ENCODE assay signal across 1 cellular context in genomic region chr21:42349420-42350075, GRCh38.
TF ChIP-seq lines count a peak whose summit lies in the region.

No MANE protein-coding gene starts in this region.

TF ChIP-seq in H1, 55 proteins besides CTCF, POLR2A, EP300 and RAD21:
- TF ChIP-seq RXRA (IDR thresholded peaks at IDR 0.05; ENCODE audit: insufficient read depth, low read depth, low read length) (no peak), BRCA1 (IDR thresholded peaks at IDR 0.05; ENCODE audit: low read depth, low read length) (0 out of 2 replicates have a peak, but pooled peaks have one; percentile 40), CTBP2 (IDR thresholded peaks at IDR 0.05; ENCODE audit: borderline replicate concordance, insufficient read depth, insufficient read length, low read length) (no peak), RNF2 (IDR thresholded peaks at IDR 0.05; ENCODE audit: borderline replicate concordance, low read depth, low read length, missing control alignments, poor library complexity, severe bottlenecking) (no peak)
- TF ChIP-seq, protein P1, sequence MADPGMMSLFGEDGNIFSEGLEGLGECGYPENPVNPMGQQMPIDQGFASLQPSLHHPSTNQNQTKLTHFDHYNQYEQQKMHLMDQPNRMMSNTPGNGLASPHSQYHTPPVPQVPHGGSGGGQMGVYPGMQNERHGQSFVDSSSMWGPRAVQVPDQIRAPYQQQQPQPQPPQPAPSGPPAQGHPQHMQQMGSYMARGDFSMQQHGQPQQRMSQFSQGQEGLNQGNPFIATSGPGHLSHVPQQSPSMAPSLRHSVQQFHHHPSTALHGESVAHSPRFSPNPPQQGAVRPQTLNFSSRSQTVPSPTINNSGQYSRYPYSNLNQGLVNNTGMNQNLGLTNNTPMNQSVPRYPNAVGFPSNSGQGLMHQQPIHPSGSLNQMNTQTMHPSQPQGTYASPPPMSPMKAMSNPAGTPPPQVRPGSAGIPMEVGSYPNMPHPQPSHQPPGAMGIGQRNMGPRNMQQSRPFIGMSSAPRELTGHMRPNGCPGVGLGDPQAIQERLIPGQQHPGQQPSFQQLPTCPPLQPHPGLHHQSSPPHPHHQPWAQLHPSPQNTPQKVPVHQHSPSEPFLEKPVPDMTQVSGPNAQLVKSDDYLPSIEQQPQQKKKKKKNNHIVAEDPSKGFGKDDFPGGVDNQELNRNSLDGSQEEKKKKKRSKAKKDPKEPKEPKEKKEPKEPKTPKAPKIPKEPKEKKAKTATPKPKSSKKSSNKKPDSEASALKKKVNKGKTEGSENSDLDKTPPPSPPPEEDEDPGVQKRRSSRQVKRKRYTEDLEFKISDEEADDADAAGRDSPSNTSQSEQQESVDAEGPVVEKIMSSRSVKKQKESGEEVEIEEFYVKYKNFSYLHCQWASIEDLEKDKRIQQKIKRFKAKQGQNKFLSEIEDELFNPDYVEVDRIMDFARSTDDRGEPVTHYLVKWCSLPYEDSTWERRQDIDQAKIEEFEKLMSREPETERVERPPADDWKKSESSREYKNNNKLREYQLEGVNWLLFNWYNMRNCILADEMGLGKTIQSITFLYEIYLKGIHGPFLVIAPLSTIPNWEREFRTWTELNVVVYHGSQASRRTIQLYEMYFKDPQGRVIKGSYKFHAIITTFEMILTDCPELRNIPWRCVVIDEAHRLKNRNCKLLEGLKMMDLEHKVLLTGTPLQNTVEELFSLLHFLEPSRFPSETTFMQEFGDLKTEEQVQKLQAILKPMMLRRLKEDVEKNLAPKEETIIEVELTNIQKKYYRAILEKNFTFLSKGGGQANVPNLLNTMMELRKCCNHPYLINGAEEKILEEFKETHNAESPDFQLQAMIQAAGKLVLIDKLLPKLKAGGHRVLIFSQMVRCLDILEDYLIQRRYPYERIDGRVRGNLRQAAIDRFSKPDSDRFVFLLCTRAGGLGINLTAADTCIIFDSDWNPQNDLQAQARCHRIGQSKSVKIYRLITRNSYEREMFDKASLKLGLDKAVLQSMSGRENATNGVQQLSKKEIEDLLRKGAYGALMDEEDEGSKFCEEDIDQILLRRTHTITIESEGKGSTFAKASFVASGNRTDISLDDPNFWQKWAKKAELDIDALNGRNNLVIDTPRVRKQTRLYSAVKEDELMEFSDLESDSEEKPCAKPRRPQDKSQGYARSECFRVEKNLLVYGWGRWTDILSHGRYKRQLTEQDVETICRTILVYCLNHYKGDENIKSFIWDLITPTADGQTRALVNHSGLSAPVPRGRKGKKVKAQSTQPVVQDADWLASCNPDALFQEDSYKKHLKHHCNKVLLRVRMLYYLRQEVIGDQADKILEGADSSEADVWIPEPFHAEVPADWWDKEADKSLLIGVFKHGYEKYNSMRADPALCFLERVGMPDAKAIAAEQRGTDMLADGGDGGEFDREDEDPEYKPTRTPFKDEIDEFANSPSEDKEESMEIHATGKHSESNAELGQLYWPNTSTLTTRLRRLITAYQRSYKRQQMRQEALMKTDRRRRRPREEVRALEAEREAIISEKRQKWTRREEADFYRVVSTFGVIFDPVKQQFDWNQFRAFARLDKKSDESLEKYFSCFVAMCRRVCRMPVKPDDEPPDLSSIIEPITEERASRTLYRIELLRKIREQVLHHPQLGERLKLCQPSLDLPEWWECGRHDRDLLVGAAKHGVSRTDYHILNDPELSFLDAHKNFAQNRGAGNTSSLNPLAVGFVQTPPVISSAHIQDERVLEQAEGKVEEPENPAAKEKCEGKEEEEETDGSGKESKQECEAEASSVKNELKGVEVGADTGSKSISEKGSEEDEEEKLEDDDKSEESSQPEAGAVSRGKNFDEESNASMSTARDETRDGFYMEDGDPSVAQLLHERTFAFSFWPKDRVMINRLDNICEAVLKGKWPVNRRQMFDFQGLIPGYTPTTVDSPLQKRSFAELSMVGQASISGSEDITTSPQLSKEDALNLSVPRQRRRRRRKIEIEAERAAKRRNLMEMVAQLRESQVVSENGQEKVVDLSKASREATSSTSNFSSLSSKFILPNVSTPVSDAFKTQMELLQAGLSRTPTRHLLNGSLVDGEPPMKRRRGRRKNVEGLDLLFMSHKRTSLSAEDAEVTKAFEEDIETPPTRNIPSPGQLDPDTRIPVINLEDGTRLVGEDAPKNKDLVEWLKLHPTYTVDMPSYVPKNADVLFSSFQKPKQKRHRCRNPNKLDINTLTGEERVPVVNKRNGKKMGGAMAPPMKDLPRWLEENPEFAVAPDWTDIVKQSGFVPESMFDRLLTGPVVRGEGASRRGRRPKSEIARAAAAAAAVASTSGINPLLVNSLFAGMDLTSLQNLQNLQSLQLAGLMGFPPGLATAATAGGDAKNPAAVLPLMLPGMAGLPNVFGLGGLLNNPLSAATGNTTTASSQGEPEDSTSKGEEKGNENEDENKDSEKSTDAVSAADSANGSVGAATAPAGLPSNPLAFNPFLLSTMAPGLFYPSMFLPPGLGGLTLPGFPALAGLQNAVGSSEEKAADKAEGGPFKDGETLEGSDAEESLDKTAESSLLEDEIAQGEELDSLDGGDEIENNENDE (IDR thresholded peaks at IDR 0.05; ENCODE audit: insufficient replicate concordance, low read length), result no peak
